ENCODE assay signal across 8 cellular contexts in the genomic region with DNA sequence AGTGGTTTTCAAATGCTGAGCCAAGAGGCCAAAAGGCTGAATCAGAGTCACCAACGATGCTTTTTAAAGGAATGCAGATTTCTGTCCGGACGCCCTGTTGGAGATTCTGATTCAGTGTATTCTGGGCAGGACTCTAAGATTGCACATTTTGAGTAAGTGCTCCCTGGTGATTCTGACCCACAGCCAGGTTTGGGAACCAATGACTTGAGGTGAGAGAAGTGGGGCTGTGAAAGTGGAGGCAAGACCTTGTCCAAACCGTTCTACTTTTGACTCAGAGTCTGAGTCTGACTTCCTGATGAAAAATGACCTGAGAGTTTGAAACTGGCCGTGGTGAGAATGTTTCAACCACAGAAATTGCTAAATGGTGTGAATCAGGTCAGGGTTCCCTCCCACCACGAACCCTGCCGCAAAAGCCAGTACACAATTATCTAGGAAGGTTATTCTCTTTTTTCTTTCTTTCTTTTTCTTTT.
A peak's percentile ranks its signal among the peaks of the same experiment; 100 is the strongest.
DNase-seq lines count a peak whose midpoint lies in the region; ATAC-seq and TF ChIP-seq lines count a peak whose summit lies in the region.

No MANE protein-coding gene starts in this region.

- POLR2A ChIA-PET in activated CD4-positive, alpha-beta T cell treated with anti-CD3 and anti-CD28 coated beads, Interleukin-2, amount 10 ng/mL, durations not matched to agents 7 days and 5 days (lab: Charles Lee): no interaction called here

- H3K4me1 Mint-ChIP-seq in activated CD4-positive, alpha-beta T cell treated with anti-CD3 and anti-CD28 coated beads, Interleukin-2, amount 10 ng/mL, durations not matched to agents 7 days and 5 days: no peaks in the 10 kb centered on the region

- H3K4me1 ChIP-seq in osteoblast (ENCODE audit: insufficient read depth, low read length): peaks cover 20% of the 10 kb centered on the region

- CTCF ChIA-PET in activated CD4-positive, alpha-beta T cell treated with anti-CD3 and anti-CD28 coated beads, Interleukin-2, amount 10 ng/mL, durations not matched to agents 7 days and 5 days (lab: Charles Lee): no interaction called here

- peak overlapping the region; percentile 63 for H3K4me2 ChIP-seq in osteoblast (ENCODE audit: insufficient read depth, low read length)

- H3K27me3 Mint-ChIP-seq in activated CD4-positive, alpha-beta T cell treated with anti-CD3 and anti-CD28 coated beads, Interleukin-2, amount 10 ng/mL, durations not matched to agents 7 days and 5 days: peaks cover 17% of the 10 kb centered on the region

- no peaks in the 10 kb centered on the region for H3K36me3 Mint-ChIP-seq in activated CD4-positive, alpha-beta T cell treated with anti-CD3 and anti-CD28 coated beads, Interleukin-2, amount 10 ng/mL, durations not matched to agents 7 days and 5 days (ENCODE audit: low read depth)

- H3K9me3 Mint-ChIP-seq in activated CD4-positive, alpha-beta T cell treated with anti-CD3 and anti-CD28 coated beads, Interleukin-2, amount 10 ng/mL, durations not matched to agents 7 days and 5 days: no peaks in the 10 kb centered on the region

- peak overlapping the region; percentile 86 for H3K27ac ChIP-seq in osteoblast (ENCODE audit: low read depth, low read length)

- H4K20me1 ChIP-seq in osteoblast (ENCODE audit: insufficient read depth, low read length): no peaks in the 10 kb centered on the region

- no peak for TF ChIP-seq CTCF in osteoblast (IDR thresholded peaks at IDR 0.05; ENCODE audit: extremely low read depth, low read depth, low read length)

- peak overlapping the region; percentile 27 for H3K4me3 ChIP-seq in osteoblast (ENCODE audit: insufficient read depth, low read length)

- no peaks in the 10 kb centered on the region for H3K9me3 ChIP-seq in osteoblast (ENCODE audit: low read depth, low read length)

- H3K27me3 ChIP-seq in osteoblast (ENCODE audit: insufficient read depth, low read length): no peaks in the 10 kb centered on the region

- DNase-seq in NOMO-1 (lab: John Stamatoyannopoulos, UW; ENCODE audit: unreplicated experiment in 2 of 2) (peak; percentile 32 to 64), osteoblast (ENCODE audit: insufficient read length, low spot score, missing footprints) (peak; percentile 91), CD1c-positive myeloid dendritic cell (ENCODE audit: extremely low spot score) (no peak), medulla oblongata (ENCODE audit: extremely low spot score) (no peak)
- no peak for DNase-seq in activated CD4-positive, alpha-beta T cell treated with anti-CD3 and anti-CD28 coated beads, Interleukin-2, amount 10 ng/mL, durations not matched to agents 7 days and 5 days
- DNase-seq in effector CD8-positive, alpha-beta T cell (lab: John Stamatoyannopoulos, UW): no peak

- no peak overlapping the region for H2AFZ ChIP-seq in osteoblast (ENCODE audit: low read length)

- ATAC-seq in GM18867 (IDR thresholded peaks at IDR 0.05; ENCODE audit: unreplicated experiment) (peak; percentile 97), HG02623 (IDR thresholded peaks at IDR 0.05; ENCODE audit: unreplicated experiment) (peak; percentile 92)

- H3K4me3 Mint-ChIP-seq in activated CD4-positive, alpha-beta T cell treated with anti-CD3 and anti-CD28 coated beads, Interleukin-2, amount 10 ng/mL, durations not matched to agents 7 days and 5 days: no peak overlapping the region

- H3K36me3 ChIP-seq in osteoblast (ENCODE audit: insufficient read depth, low read length): no peaks in the 10 kb centered on the region

- no peaks in the 10 kb centered on the region for H3K79me2 ChIP-seq in osteoblast (ENCODE audit: insufficient read depth, low read length)

- no peak overlapping the region for H3K27ac Mint-ChIP-seq in activated CD4-positive, alpha-beta T cell treated with anti-CD3 and anti-CD28 coated beads, Interleukin-2, amount 10 ng/mL, durations not matched to agents 7 days and 5 days

Comparison
In these comparisons a context has a peak if more than half of its experiments do, and no peak if none do; other contexts are left out.
1. DNase-seq: peak in NOMO-1 (2 of 2) and osteoblast (single experiment); none in CD1c-positive myeloid dendritic cell (single experiment), medulla oblongata (single experiment), activated CD4-positive, alpha-beta T cell treated with anti-CD3 and anti-CD28 coated beads, Interleukin-2, amount 10 ng/mL, durations not matched to agents 7 days and 5 days (single experiment) and effector CD8-positive, alpha-beta T cell (single experiment).